1 cellular context compared by ENCODE assay signal in genomic region chr3:18740631-18741583, GRCh38.
TF ChIP-seq lines count a peak whose summit lies in the region.

No MANE protein-coding gene starts in this region.

TF ChIP-seq in GM12878, 131 proteins besides CTCF, POLR2A, EP300 and RAD21 (continued from another document and continues in another):
- TF ChIP-seq NKRF (conservative IDR thresholded peaks at IDR 0.05) (no peak), ZBED1 (IDR thresholded peaks at IDR 0.05; ENCODE audit: borderline replicate concordance) (0 out of 2 replicates have a peak, but pooled peaks have one; percentile 48), FOXM1 (IDR thresholded peaks at IDR 0.05; ENCODE audit: low read depth, low read length) (peak; percentile 65; the same call in 1 of the 2 replicates), ESRRA (IDR thresholded peaks at IDR 0.05; ENCODE audit: low read length) (no peak), RFX5 (IDR thresholded peaks at IDR 0.05; ENCODE audit: low read depth, low read length) (peak; percentile 86), NR2C2 (IDR thresholded peaks at IDR 0.05; ENCODE audit: borderline replicate concordance, control insufficient read depth, insufficient read length, low read depth) (no peak), RELA (IDR thresholded peaks at IDR 0.05; ENCODE audit: borderline replicate concordance, partially characterized antibody) (no peak), CREB1 (IDR thresholded peaks at IDR 0.05; ENCODE audit: low read depth) (peak; percentile 66), KAT2A (conservative IDR thresholded peaks at IDR 0.05; ENCODE audit: control insufficient read depth, low read depth, low read length) (no peak), IKZF1 (conservative IDR thresholded peaks at IDR 0.05) (peak; percentile 89), SMAD5 (IDR thresholded peaks at IDR 0.05; ENCODE audit: low read depth) (no peak), TARDBP (IDR thresholded peaks at IDR 0.05; ENCODE audit: borderline replicate concordance) (no peak), BRCA1 (IDR thresholded peaks at IDR 0.05; ENCODE audit: low read depth, low read length) (no peak), ZNF274 (IDR thresholded peaks at IDR 0.05; ENCODE audit: insufficient read depth, insufficient read length) (no peak), STAT1 (conservative IDR thresholded peaks at IDR 0.05) (no peak), ZBTB40 (IDR thresholded peaks at IDR 0.05; ENCODE audit: borderline replicate concordance) (no peak), CBFB (IDR thresholded peaks at IDR 0.05; ENCODE audit: low read depth) (peak; percentile 63), E4F1 (IDR thresholded peaks at IDR 0.05; ENCODE audit: borderline replicate concordance, partially characterized antibody) (no peak), BCL11A (IDR thresholded peaks at IDR 0.05; ENCODE audit: low read depth, low read length) (peak; percentile 70), PAX5 (IDR thresholded peaks at IDR 0.05; ENCODE audit: borderline replicate concordance, low read depth, low read length) (peak; percentile 46; the same call in 1 of the 2 replicates), ZSCAN29 (IDR thresholded peaks at IDR 0.05) (no peak), CBX5 (IDR thresholded peaks at IDR 0.05; ENCODE audit: low read depth) (0 out of 2 replicates have a peak, but pooled peaks have one; percentile 12), SKIL (IDR thresholded peaks at IDR 0.05; ENCODE audit: low read depth, poor library complexity, severe bottlenecking) (peak; percentile 69), KLF5 (IDR thresholded peaks at IDR 0.05; ENCODE audit: partially characterized antibody) (peak; percentile 76), SMAD1 (IDR thresholded peaks at IDR 0.05; ENCODE audit: low read depth, partially characterized antibody) (peak; percentile 69), MEF2B (IDR thresholded peaks at IDR 0.05; ENCODE audit: partially characterized antibody, poor library complexity, severe bottlenecking) (peak; percentile 83), BACH1 (IDR thresholded peaks at IDR 0.05; ENCODE audit: borderline replicate concordance) (no peak; the same call in 1 of the 2 replicates), NBN (IDR thresholded peaks at IDR 0.05) (peak; percentile 80), NFIC (IDR thresholded peaks at IDR 0.05; ENCODE audit: low read depth, low read length) (peak; percentile 80), RUNX3 (IDR thresholded peaks at IDR 0.05; ENCODE audit: low read length) (peak; percentile 94), BHLHE40 (IDR thresholded peaks at IDR 0.05; ENCODE audit: borderline replicate concordance in 1 of 2, low read depth in 2 of 2, low read length in 1 of 2) (peak; percentile 94 to 95), BCLAF1 (IDR thresholded peaks at IDR 0.05) (no peak), EZH2 (IDR thresholded peaks at IDR 0.05; ENCODE audit: borderline replicate concordance, control insufficient read depth, low read depth, low read length) (no peak), STAT3 (IDR thresholded peaks at IDR 0.05; ENCODE audit: low read depth, low read length) (peak; percentile 86; the same call in 1 of the 2 replicates), MAX (IDR thresholded peaks at IDR 0.05; ENCODE audit: low read depth, low read length) (no peak), SUPT20H (IDR thresholded peaks at IDR 0.05; ENCODE audit: borderline replicate concordance, control insufficient read depth, low read depth, low read length) (no peak), ZNF207 (IDR thresholded peaks at IDR 0.05; ENCODE audit: borderline replicate concordance) (no peak), CUX1 (IDR thresholded peaks at IDR 0.05; ENCODE audit: insufficient replicate concordance, low read depth, low read length) (no peak), JUND (IDR thresholded peaks at IDR 0.05; ENCODE audit: low read depth, low read length) (no peak), IRF5 (IDR thresholded peaks at IDR 0.05; ENCODE audit: borderline replicate concordance) (no peak)
